Comparison of ENCODE assay signal across 8 cellular contexts in genomic region chr1:66503841-66504470, GRCh38. TPM values are rescaled to one million over a fixed set of nuclear protein-coding genes. Genes with fewer than 3 reads are reported as not detected.
A peak's percentile ranks its signal among the peaks of the same experiment; 100 is the strongest.
DNase-seq lines count a peak whose midpoint lies in the region; ATAC-seq and TF ChIP-seq lines count a peak whose summit lies in the region.

No MANE protein-coding gene starts in this region.

- H3K79me2 ChIP-seq in KMS-11 (ENCODE audit: insufficient read depth, low read depth) (no peaks in the 10 kb centered on the region), mammary epithelial cell (ENCODE audit: insufficient read depth, low read length) (no peaks in the 10 kb centered on the region)

- H3K9ac ChIP-seq in KMS-11 (no peak overlapping the region), mammary epithelial cell (ENCODE audit: insufficient read depth, low read length) (no peak overlapping the region)

- no peaks in the 10 kb centered on the region for H3K4me1 ChIP-seq in KMS-11 (ENCODE audit: low read depth, poor library complexity, severe bottlenecking)
- no peaks in the 10 kb centered on the region for H3K4me1 ChIP-seq in Peyer's patch
- H3K4me1 ChIP-seq in mammary epithelial cell (ENCODE audit: insufficient read depth, low read length), result no peaks in the 10 kb centered on the region

- no peaks in the 10 kb centered on the region for H3K36me3 ChIP-seq in KMS-11 (ENCODE audit: insufficient read depth)
- no peaks in the 10 kb centered on the region for H3K36me3 ChIP-seq in Peyer's patch
- no peaks in the 10 kb centered on the region for H3K36me3 ChIP-seq in mammary epithelial cell (ENCODE audit: insufficient read depth, low read length)
- H3K36me3 ChIP-seq in kidney epithelial cell (ENCODE audit: control insufficient read depth, insufficient read depth, low read length), result no peaks in the 10 kb centered on the region

- no peaks in the 10 kb centered on the region for H3K9me3 ChIP-seq in Peyer's patch
- H3K9me3 ChIP-seq in mammary epithelial cell (replicated peaks; ENCODE audit: insufficient read depth, low read length), result no peaks in the 10 kb centered on the region

- H3K27me3 ChIP-seq in KMS-11 (ENCODE audit: insufficient read depth, low read depth) (no peaks in the 10 kb centered on the region), Peyer's patch (no peaks in the 10 kb centered on the region), mammary epithelial cell (ENCODE audit: insufficient read depth, low read length) (peaks cover 2% of the 10 kb centered on the region), kidney epithelial cell (ENCODE audit: control insufficient read depth, insufficient read depth, low read length) (no peaks in the 10 kb centered on the region)

- H3K27ac ChIP-seq in KMS-11 (no peak overlapping the region), Peyer's patch (no peak overlapping the region), mammary epithelial cell (ENCODE audit: insufficient read depth, low read depth, low read length) (no peak overlapping the region)

- 45% methylated on average over 3 of the region's 3 CpGs for WGBS in mammary epithelial cell (ENCODE audit: low coverage, missing lambda C conversion rate)

- H2AFZ ChIP-seq in KMS-11 (ENCODE audit: low read depth), result no peak overlapping the region
- H2AFZ ChIP-seq in mammary epithelial cell (ENCODE audit: low read depth, low read length), result no peak overlapping the region

- no peak overlapping the region for H3K4me3 ChIP-seq in KMS-11 (IDR thresholded peaks at IDR 0.05; ENCODE audit: insufficient read depth, low read depth, low read length)
- H3K4me3 ChIP-seq in Peyer's patch, result no peak overlapping the region
- H3K4me3 ChIP-seq in mammary epithelial cell (replicated peaks in 1 of 3; ENCODE audit: insufficient read depth in 1 of 3, low read depth in 2 of 3, low read length in 3 of 3), result no peak overlapping the region
- H3K4me3 ChIP-seq in kidney epithelial cell (ENCODE audit: low read depth, low read length), result no peak overlapping the region

- BruUV-seq in mammary epithelial cell (replicated peaks; lab: Mats Ljungman, UMichigan), result no TSS peak

- intact Hi-C loops in mammary epithelial cell (cut with micrococcal nuclease), result loop anchor here (1.0 to 5.0 kb wide), 4 partner anchors 58 to 251 kb away; no protein-coding TSS in a partner anchor

- peak; percentile 32 to 75 for DNase-seq in NCI-H524 (lab: John Stamatoyannopoulos, UW)
- no peak for DNase-seq in NCI-H524 treated with DMSO at 0.1 percent for 48 hours (lab: John Stamatoyannopoulos, UW)
- peak in 1 of 3 donors; percentile 50 for DNase-seq in Peyer's patch
- DNase-seq in mammary epithelial cell, result peak; percentile 38
- DNase-seq in kidney epithelial cell (ENCODE audit: low read depth), result no peak
- DNase-seq in stimulated activated naive CD8-positive, alpha-beta T cell treated with anti-CD3 and anti-CD28 coated beads, Interleukin-15, Interleukin-2, amounts not matched to agents 100 U/mL and 50 U/mL, for 24 hours, result peak; percentile 37

- peak; percentile 75 for TF ChIP-seq CTCF in KMS-11 (conservative IDR thresholded peaks at IDR 0.05; ENCODE audit: low read depth, low read length)
- peak in 5 of 6 experiments; percentile 16 to 49 (median 39) for TF ChIP-seq CTCF in Peyer's patch (IDR thresholded peaks at IDR 0.05)
- peak; percentile 71 to 75 for TF ChIP-seq CTCF in mammary epithelial cell (conservative IDR thresholded peaks at IDR 0.05 in 1 of 2, IDR thresholded peaks at IDR 0.05 in 1 of 2; ENCODE audit: extremely low read depth in 1 of 2, insufficient read depth in 1 of 2, low read depth in 1 of 2, low read length in 2 of 2)
- peak; percentile 63 for TF ChIP-seq CTCF in kidney epithelial cell (IDR thresholded peaks at IDR 0.05; ENCODE audit: insufficient read depth, low read length, poor library complexity, severe bottlenecking)

- dilution Hi-C loops in mammary epithelial cell (cut with HindIII; ENCODE audit: low sequenced_read_pairs), result no loop called here

- H4K20me1 ChIP-seq in KMS-11 (ENCODE audit: insufficient read depth), result no peaks in the 10 kb centered on the region
- H4K20me1 ChIP-seq in mammary epithelial cell (ENCODE audit: insufficient read depth, low read length), result no peaks in the 10 kb centered on the region

- ATAC-seq in GM21786 (IDR thresholded peaks at IDR 0.05; ENCODE audit: unreplicated experiment), result peak; percentile 92
- ATAC-seq in stimulated activated naive CD8-positive, alpha-beta T cell treated with anti-CD3 and anti-CD28 coated beads, Interleukin-15, Interleukin-2, amounts not matched to agents 100 U/mL and 50 U/mL, for 24 hours, result no peak

- no peak overlapping the region for H3K4me2 ChIP-seq in KMS-11
- no peak overlapping the region for H3K4me2 ChIP-seq in mammary epithelial cell (ENCODE audit: insufficient read depth, low read depth, low read length)

- in situ Hi-C loops in mammary epithelial cell (cut with MboI; ENCODE audit: low sequenced_read_pairs in 2 of 2), result no loop called here

- no peak for TF ChIP-seq POLR2A in Peyer's patch (IDR thresholded peaks at IDR 0.05)

- CTCF ChIA-PET in mammary epithelial cell (lab: Charles Lee; ENCODE audit: low non-redundant PET), result interaction anchor here (0.5 to 0.8 kb wide), 6 partner anchors 54 to 542 kb away, joined by 3 to 9 read pairs (median 3); no protein-coding TSS in a partner anchor

RNA-seq across cellular contexts. Expression of gene SGIP1, which starts 30.0 kb away (rescaled TPM):
- total RNA-seq in Peyer's patch (10 to 100 TPM in 1 of 4 donors, 1 to 10 TPM in 2, under 1 TPM in 1; 0.47 to 14.9 (median 5.8) TPM), mammary epithelial cell (not detected), kidney epithelial cell (6.9 and 9.4 TPM in 2 replicates)
- polyA plus RNA-seq in mammary epithelial cell, result 0.17 TPM
- not detected for polyA minus RNA-seq in mammary epithelial cell

Comparison
In these comparisons a context has a peak if more than half of its experiments do, and no peak if none do; other contexts are left out.
1. DNase-seq: peak in NCI-H524 (2 of 2), mammary epithelial cell (single experiment) and stimulated activated naive CD8-positive, alpha-beta T cell treated with anti-CD3 and anti-CD28 coated beads, Interleukin-15, Interleukin-2, amounts not matched to agents 100 U/mL and 50 U/mL, for 24 hours (single experiment); none in NCI-H524 treated with DMSO at 0.1 percent for 48 hours (single experiment) and kidney epithelial cell (single experiment).
2. Peak in every context shown above with its lines, with median percentiles within 50 percentile points of each other: CTCF ChIP-seq.